In the genomic region with DNA sequence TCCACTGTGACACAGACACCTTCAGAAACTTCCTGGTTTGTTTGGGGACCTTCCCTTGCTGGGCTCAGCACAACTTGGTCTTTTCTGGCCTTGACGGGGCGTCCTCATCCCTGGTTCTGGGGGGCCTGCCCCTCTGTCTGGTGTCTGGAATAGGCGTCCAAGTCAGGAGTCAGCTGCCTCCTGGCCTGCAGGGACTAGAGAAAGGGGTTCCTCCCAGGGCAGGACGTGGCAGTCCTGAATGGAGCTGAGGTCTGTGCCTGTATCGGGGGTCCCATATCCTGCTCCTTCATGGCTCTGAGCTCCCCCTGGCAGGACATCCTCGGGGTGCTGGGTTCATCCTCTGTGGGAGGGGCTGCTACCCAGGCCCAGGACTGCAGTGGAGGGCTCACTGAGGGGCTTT, we compare ENCODE assay signal across 16 cellular contexts.
"Had no signal": no experiment of that assay in that cellular context is flagged by ENCODE, and none has a peak within 500 bp of the region (broad histone marks: within the 10 kb centered on the region; RNA-seq: fewer than 3 reads in every experiment).

No MANE protein-coding gene starts in this region.

- H3K4me1 Mint-ChIP-seq: nephron progenitor cell had no signal

- H3K27ac ChIP-seq: esophagus squamous epithelium, gastroesophageal sphincter had no signal

- FAIRE-seq: colon, keratinocyte, small intestine had no signal

- DNase-seq: esophagus squamous epithelium; foreskin fibroblast; glutamatergic neuron; left colon; left ventricle myocardium superior; mesendoderm; naive thymus-derived CD4-positive, alpha-beta T cell; nephron progenitor cell; small intestine; stimulated activated CD4-positive, alpha-beta T cell treated with anti-CD3 and anti-CD28 coated beads, Interleukin-2, amount 100 ng/mL, for 48 hours; trophoblast cell had no signal

- H3K4me3 ChIP-seq: esophagus squamous epithelium, gastroesophageal sphincter, lung had no signal

- H3K9me3 Mint-ChIP-seq: dendritic cell treated with granulocyte-macrophage colony-stimulating factor and Interleukin-4, amounts not matched to agents 40 ng/mL and 50 ng/mL, for 4 days had no signal

- H3K4me1 ChIP-seq: esophagus squamous epithelium, gastroesophageal sphincter had no signal

- ATAC-seq: gastroesophageal sphincter; left colon; left ventricle myocardium superior; naive thymus-derived CD4-positive, alpha-beta T cell had no signal

- H3K27ac Mint-ChIP-seq: dendritic cell treated with granulocyte-macrophage colony-stimulating factor and Interleukin-4, amounts not matched to agents 40 ng/mL and 50 ng/mL, for 4 days; naive thymus-derived CD4-positive, alpha-beta T cell; nephron progenitor cell had no signal

- H3K9me3 ChIP-seq: esophagus squamous epithelium had no signal

- H3K4me3 Mint-ChIP-seq: dendritic cell treated with granulocyte-macrophage colony-stimulating factor and Interleukin-4, amounts not matched to agents 40 ng/mL and 50 ng/mL, for 4 days; naive thymus-derived CD4-positive, alpha-beta T cell; nephron progenitor cell had no signal

- H3K36me3 ChIP-seq: esophagus squamous epithelium, gastroesophageal sphincter had no signal
